In genomic region chr2:60526623-60527022, GRCh38 we compare ENCODE assay signal across 15 cellular contexts.
"Had no signal": no experiment of that assay in that cellular context is flagged by ENCODE, and none has a peak within 500 bp of the region (broad histone marks: within the 10 kb centered on the region; RNA-seq: fewer than 3 reads in every experiment).

No MANE protein-coding gene starts in this region.

- DNase-seq: activated CD4-positive, alpha-beta T cell treated with anti-CD3 and anti-CD28 coated beads for 1 hour; activated CD4-positive, alpha-beta T cell treated with anti-CD3 and anti-CD28 coated beads, Interleukin-2, amount 50 U/mL, for 48 hours; activated naive CD8-positive, alpha-beta T cell treated with anti-CD3 and anti-CD28 coated beads, Interleukin-2, amount 10 ng/mL, durations not matched to agents 7 days and 5 days; activated T-cell treated with anti-CD3 and anti-CD28 coated beads, Interleukin-2, amount 50 U/mL, for 72 hours; aorta; kidney; left ventricle myocardium superior; mesendoderm; pancreas; stimulated activated CD4-positive, alpha-beta T cell treated with anti-CD3 and anti-CD28 coated beads, Interleukin-12 subunit alpha, Interleukin-12 subunit beta, amount 100 ng/mL, for 4 hours; stimulated activated CD4-positive, alpha-beta T cell treated with anti-CD3 and anti-CD28 coated beads, Interleukin-2, amount 100 ng/mL, for 48 hours; T-helper 2 cell; testis had no signal

- H3K9me3 Mint-ChIP-seq: activated naive CD8-positive, alpha-beta T cell treated with anti-CD3 and anti-CD28 coated beads, Interleukin-2, amount 10 ng/mL, durations not matched to agents 7 days and 5 days; activated T-cell treated with anti-CD3 and anti-CD28 coated beads, Interleukin-2, amount 50 U/mL, for 72 hours; neural crest cell; stimulated activated naive CD8-positive, alpha-beta T cell treated with anti-CD3 and anti-CD28 coated beads, Interleukin-15, Interleukin-2, amounts not matched to agents 100 ng/mL and 50 ng/mL, for 24 hours had no signal

- H3K36me3 ChIP-seq: pancreas had no signal

- H3K36me3 Mint-ChIP-seq: activated naive CD8-positive, alpha-beta T cell treated with anti-CD3 and anti-CD28 coated beads, Interleukin-2, amount 10 ng/mL, durations not matched to agents 7 days and 5 days had no signal

- H3K4me1 ChIP-seq: testis had no signal

- H3K27ac Mint-ChIP-seq: activated naive CD8-positive, alpha-beta T cell treated with anti-CD3 and anti-CD28 coated beads, Interleukin-2, amount 10 ng/mL, durations not matched to agents 7 days and 5 days; activated T-cell treated with anti-CD3 and anti-CD28 coated beads, Interleukin-2, amount 50 U/mL, for 72 hours; stimulated activated naive CD8-positive, alpha-beta T cell treated with anti-CD3 and anti-CD28 coated beads, Interleukin-15, Interleukin-2, amounts not matched to agents 100 ng/mL and 50 ng/mL, for 24 hours had no signal

- H3K4me3 Mint-ChIP-seq: activated naive CD8-positive, alpha-beta T cell treated with anti-CD3 and anti-CD28 coated beads, Interleukin-2, amount 10 ng/mL, durations not matched to agents 7 days and 5 days; activated T-cell treated with anti-CD3 and anti-CD28 coated beads, Interleukin-2, amount 50 U/mL, for 72 hours; neural crest cell; stimulated activated naive CD8-positive, alpha-beta T cell treated with anti-CD3 and anti-CD28 coated beads, Interleukin-15, Interleukin-2, amounts not matched to agents 100 ng/mL and 50 ng/mL, for 24 hours had no signal

- H3K4me3 ChIP-seq: pancreas, testis had no signal

- H3K27me3 ChIP-seq: pancreas, testis had no signal

- H3K27ac ChIP-seq: pancreas, testis had no signal

- H3K9me3 ChIP-seq: pancreas, testis had no signal

- ATAC-seq: left ventricle myocardium superior, pancreas had no signal
